In the genomic region with DNA sequence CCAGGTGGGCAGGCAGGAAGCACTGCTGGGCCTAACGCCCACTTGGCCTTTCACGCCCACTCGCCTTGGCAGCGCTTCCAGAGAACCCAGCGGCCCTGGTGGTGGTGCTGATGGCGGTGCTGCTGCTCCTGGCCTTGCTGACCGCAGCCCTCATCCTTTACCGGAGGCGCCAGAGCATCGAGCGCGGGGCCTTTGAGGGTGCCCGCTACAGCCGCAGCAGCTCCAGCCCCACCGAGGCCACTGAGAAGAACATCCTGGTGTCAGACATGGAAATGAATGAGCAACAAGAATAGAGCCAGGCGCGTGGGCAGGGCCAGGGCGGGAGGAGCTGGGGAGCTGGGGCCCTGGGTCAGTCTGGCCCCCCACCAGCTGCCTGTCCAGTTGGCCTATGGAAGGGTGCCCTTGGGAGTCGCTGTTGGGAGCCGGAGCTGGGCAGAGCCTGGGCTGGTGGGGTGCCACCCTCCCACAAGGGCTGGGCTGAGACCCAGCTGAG, we compare ENCODE assay signal across 17 cellular contexts.
DNase-seq lines count a peak whose midpoint lies in the region; ATAC-seq lines count a peak whose summit lies in the region.
"Had no signal": no experiment of that assay in that cellular context is flagged by ENCODE, and none has a peak within 500 bp of the region (broad histone marks: within the 10 kb centered on the region; RNA-seq: fewer than 3 reads in every experiment).

No MANE protein-coding gene starts in this region.

- H3K9ac ChIP-seq in Karpas-422 (ENCODE audit: low read length), result peak overlapping the region; percentile 95

- no peaks in the 10 kb centered on the region for H3K9me3 ChIP-seq in Karpas-422 (ENCODE audit: low read length)
- H3K9me3 ChIP-seq: A549, HAP-1 had no signal

- H3K27me3 ChIP-seq in Karpas-422 (ENCODE audit: low read length), result no peaks in the 10 kb centered on the region

- H3K9me2 ChIP-seq in Karpas-422 (replicated peaks; ENCODE audit: insufficient read depth, low read length), result no peaks in the 10 kb centered on the region

- H4K20me1 ChIP-seq in Karpas-422 (ENCODE audit: insufficient read depth, low read depth, low read length), result no peaks in the 10 kb centered on the region

- no peak for ATAC-seq in activated naive CD8-positive, alpha-beta T cell treated with anti-CD3 and anti-CD28 coated beads, Interleukin-2, amount 50 U/mL, for 24 hours
- ATAC-seq in GM19395 (IDR thresholded peaks at IDR 0.05; ENCODE audit: unreplicated experiment) (no peak), HG03108 (IDR thresholded peaks at IDR 0.05; ENCODE audit: unreplicated experiment) (no peak)
- ATAC-seq: Panc1 had no signal

- H3K27ac ChIP-seq in Karpas-422 (ENCODE audit: low read length), result peak overlapping the region; percentile 100
- H3K27ac ChIP-seq: A549, HL-60 had no signal

- DNase-seq in activated naive CD8-positive, alpha-beta T cell treated with anti-CD3 and anti-CD28 coated beads, Interleukin-2, amount 50 U/mL, for 24 hours, result no peak
- DNase-seq in Karpas-422 (peak; percentile 86), islet precursor cell (peak; percentile 55), CD1c-positive myeloid dendritic cell (ENCODE audit: extremely low spot score) (no peak)
- DNase-seq: CD4-positive, alpha-beta T cell; DMS153; GF-D8; MV-4-11; NCI-H187 had no signal

- H3K36me3 Mint-ChIP-seq in activated naive CD8-positive, alpha-beta T cell, result no peaks in the 10 kb centered on the region
- H3K36me3 Mint-ChIP-seq in activated naive CD8-positive, alpha-beta T cell treated with anti-CD3 and anti-CD28 coated beads, Interleukin-2, amount 50 U/mL, for 24 hours (ENCODE audit: low read depth), result no peaks in the 10 kb centered on the region

- no peaks in the 10 kb centered on the region for H3K4me1 Mint-ChIP-seq in activated naive CD8-positive, alpha-beta T cell (ENCODE audit: low read depth)
- H3K4me1 Mint-ChIP-seq in activated naive CD8-positive, alpha-beta T cell treated with anti-CD3 and anti-CD28 coated beads, Interleukin-2, amount 50 U/mL, for 24 hours, result no peaks in the 10 kb centered on the region
- H3K4me1 Mint-ChIP-seq: B cell had no signal

- no peaks in the 10 kb centered on the region for H3K9me3 Mint-ChIP-seq in activated naive CD8-positive, alpha-beta T cell (ENCODE audit: low read depth)
- H3K9me3 Mint-ChIP-seq in activated naive CD8-positive, alpha-beta T cell treated with anti-CD3 and anti-CD28 coated beads, Interleukin-2, amount 50 U/mL, for 24 hours, result no peaks in the 10 kb centered on the region
- H3K9me3 Mint-ChIP-seq: CD4-positive, alpha-beta T cell had no signal

- H3K4me3 Mint-ChIP-seq in activated naive CD8-positive, alpha-beta T cell, result no peak overlapping the region
- H3K4me3 Mint-ChIP-seq in activated naive CD8-positive, alpha-beta T cell treated with anti-CD3 and anti-CD28 coated beads, Interleukin-2, amount 50 U/mL, for 24 hours, result no peak overlapping the region
- H3K4me3 Mint-ChIP-seq: B cell; CD4-positive, alpha-beta T cell had no signal

- peak overlapping the region; percentile 2; the same call in 1 of the 2 replicates for H2AFZ ChIP-seq in Karpas-422 (ENCODE audit: low read length)

- no peaks in the 10 kb centered on the region for H3K27me3 Mint-ChIP-seq in activated naive CD8-positive, alpha-beta T cell
- H3K27me3 Mint-ChIP-seq in activated naive CD8-positive, alpha-beta T cell treated with anti-CD3 and anti-CD28 coated beads, Interleukin-2, amount 50 U/mL, for 24 hours, result peaks cover 3% of the 10 kb centered on the region

- peaks cover 66% of the 10 kb centered on the region for H3K4me1 ChIP-seq in Karpas-422 (ENCODE audit: low read length)
- H3K4me1 ChIP-seq: HAP-1 had no signal

- H3K36me3 ChIP-seq in Karpas-422 (ENCODE audit: insufficient read depth, low read length), result no peaks in the 10 kb centered on the region
- H3K36me3 ChIP-seq: HAP-1 had no signal

- H3K79me2 ChIP-seq in Karpas-422 (ENCODE audit: low read length), result no peaks in the 10 kb centered on the region

- H3K4me3 ChIP-seq in Karpas-422 (ENCODE audit: low read length), result peak overlapping the region; percentile 67
- H3K4me3 ChIP-seq: A549, HAP-1 had no signal

- H3K27ac Mint-ChIP-seq in activated naive CD8-positive, alpha-beta T cell, result peak overlapping the region; percentile 46
- H3K27ac Mint-ChIP-seq in activated naive CD8-positive, alpha-beta T cell treated with anti-CD3 and anti-CD28 coated beads, Interleukin-2, amount 50 U/mL, for 24 hours, result no peak overlapping the region
- H3K27ac Mint-ChIP-seq: B cell; CD4-positive, alpha-beta T cell had no signal

- peak overlapping the region; percentile 89 for H3K4me2 ChIP-seq in Karpas-422 (ENCODE audit: low read depth, low read length, poor library complexity, severe bottlenecking)
- H3K4me2 ChIP-seq: A549 had no signal

Comparison
In these comparisons a context has a peak if more than half of its experiments do, and no peak if none do; other contexts are left out.
1. DNase-seq: peak in Karpas-422 (single experiment) and islet precursor cell (single experiment); none in activated naive CD8-positive, alpha-beta T cell treated with anti-CD3 and anti-CD28 coated beads, Interleukin-2, amount 50 U/mL, for 24 hours (single experiment) and CD1c-positive myeloid dendritic cell (single experiment).